ENCODE assay signal across 11 cellular contexts in the genomic region with DNA sequence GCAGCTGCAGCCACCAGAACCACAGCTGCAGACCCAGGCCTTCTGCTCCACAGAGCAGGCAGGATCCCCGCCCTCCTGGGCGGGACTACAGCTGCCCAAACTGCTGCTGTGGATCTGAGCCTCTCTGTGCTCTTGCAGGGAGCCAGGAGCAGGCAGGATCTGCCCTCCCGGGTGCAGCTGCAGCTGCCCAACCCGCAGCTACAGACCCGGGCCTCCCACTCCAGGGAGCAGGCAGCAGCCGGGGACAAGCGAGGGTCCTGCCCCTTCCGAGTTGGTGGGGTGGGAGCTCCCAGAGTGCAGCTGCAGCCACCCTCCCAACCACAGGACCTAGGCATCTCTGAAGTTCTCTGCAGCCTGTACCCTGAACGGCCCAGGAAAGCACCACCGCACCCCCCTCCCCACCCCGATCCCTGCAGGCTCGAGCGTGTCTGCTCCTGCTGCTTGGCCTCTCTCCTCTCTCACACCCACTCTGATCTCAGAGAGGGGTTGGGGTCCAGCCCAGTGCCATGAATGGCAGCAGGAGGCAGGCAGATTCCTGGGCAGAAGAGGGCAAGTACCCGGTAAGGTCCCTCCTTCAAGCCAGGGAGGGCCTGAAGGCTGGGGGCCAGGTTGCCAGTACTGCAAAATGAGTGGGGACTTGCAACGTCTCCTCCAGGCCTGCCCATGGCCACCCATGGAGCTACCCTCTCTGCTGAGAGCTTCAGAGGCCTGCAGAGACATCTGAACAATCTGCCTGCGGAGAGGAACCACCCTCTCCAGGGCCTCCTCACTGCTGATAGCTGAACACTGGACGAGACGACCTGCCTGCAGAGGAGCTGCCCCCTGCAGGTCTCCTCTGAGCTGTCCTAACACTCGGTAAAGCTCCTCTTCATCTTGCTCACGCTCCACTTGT.
A peak's percentile ranks its signal among the peaks of the same experiment; 100 is the strongest.
DNase-seq lines count a peak whose midpoint lies in the region; ATAC-seq and TF ChIP-seq lines count a peak whose summit lies in the region.
"Had no signal": no experiment of that assay in that cellular context is flagged by ENCODE, and none has a peak within 500 bp of the region (broad histone marks: within the 10 kb centered on the region; RNA-seq: fewer than 3 reads in every experiment).

No MANE protein-coding gene starts in this region.

- no peak for ATAC-seq in HG02588 (IDR thresholded peaks at IDR 0.05; ENCODE audit: unreplicated experiment)
- ATAC-seq in GM21381 (IDR thresholded peaks at IDR 0.05; ENCODE audit: unreplicated experiment) = no peak

- H3K36me3 ChIP-seq in DOHH2 (ENCODE audit: control insufficient read depth, low read length) (no peaks in the 10 kb centered on the region), Loucy (ENCODE audit: insufficient read depth, low read length) (no peaks in the 10 kb centered on the region)

- H3F3A ChIP-seq in DOHH2 (ENCODE audit: control insufficient read depth, insufficient read depth) = no peaks in the 10 kb centered on the region
- H3F3A ChIP-seq in Loucy (ENCODE audit: low read depth) = no peaks in the 10 kb centered on the region

- DNase-seq in caudate nucleus (lab: John Stamatoyannopoulos, UW) (peak in 40 of 61 donors; percentile 13 to 80 (median 38)), midbrain (lab: John Stamatoyannopoulos, UW) (peak; percentile 20), putamen (ENCODE audit: low spot score) (no peak)
- DNase-seq in NK-92 treated with Interleukin-12 subunit alpha and Interleukin-12 subunit beta, amount 100 ng/mL, for 24 hours (lab: John Stamatoyannopoulos, UW) = no peak
- DNase-seq: central memory CD4-positive, alpha-beta T cell; GDM1; NCI-H1105 treated with DMSO at 0.1 percent for 48 hours had no signal

- H4K20me1 ChIP-seq in DOHH2 (ENCODE audit: control insufficient read depth, insufficient read depth, low read depth, low read length) (no peaks in the 10 kb centered on the region), Loucy (ENCODE audit: insufficient read depth, low read length, poor library complexity, severe bottlenecking) (no peaks in the 10 kb centered on the region)

- no peak overlapping the region for H3K9ac ChIP-seq in Loucy (ENCODE audit: low read depth, low read length, poor library complexity, severe bottlenecking)

- no peak overlapping the region for H3K27ac ChIP-seq in DOHH2 (ENCODE audit: low read depth, low read length)
- H3K27ac ChIP-seq in caudate nucleus (ENCODE audit: low read depth, low read length) = peak overlapping the region; percentile 23

- H3K4me1 ChIP-seq in DOHH2 (ENCODE audit: control insufficient read depth, low read length) (peaks cover 7% of the 10 kb centered on the region; the same call in 1 of the 2 replicates), Loucy (ENCODE audit: insufficient read depth, low read length, poor library complexity, severe bottlenecking) (no peaks in the 10 kb centered on the region)

- peaks cover 6% of the 10 kb centered on the region; the same call in 1 of the 2 replicates for H3K27me3 ChIP-seq in DOHH2 (ENCODE audit: control insufficient read depth, low read length)
- H3K27me3 ChIP-seq in Loucy (ENCODE audit: insufficient read depth, low read length, poor library complexity, severe bottlenecking) = no peaks in the 10 kb centered on the region

- no peak overlapping the region; the same call in 1 of the 2 replicates for H2AFZ ChIP-seq in Loucy (ENCODE audit: low read length)

- H3K79me2 ChIP-seq in DOHH2 (ENCODE audit: control insufficient read depth, low read length) (no peaks in the 10 kb centered on the region), Loucy (ENCODE audit: insufficient read depth, low read length) (no peaks in the 10 kb centered on the region)

- no peak overlapping the region for H3K4me3 ChIP-seq in DOHH2 (ENCODE audit: low read length)
- H3K4me3 ChIP-seq in Loucy (ENCODE audit: low read length, poor library complexity, severe bottlenecking) = no peak overlapping the region

- H3K9me3 ChIP-seq in DOHH2 (ENCODE audit: control insufficient read depth, insufficient read depth, low read length) (no peaks in the 10 kb centered on the region), Loucy (ENCODE audit: insufficient read depth, low read depth, low read length) (no peaks in the 10 kb centered on the region)

- H3K9me2 ChIP-seq in DOHH2 (replicated peaks; ENCODE audit: control insufficient read depth, low read length) (no peaks in the 10 kb centered on the region), Loucy (replicated peaks; ENCODE audit: low read depth, low read length) (no peaks in the 10 kb centered on the region)

- no peak overlapping the region for H3K4me2 ChIP-seq in DOHH2 (ENCODE audit: low read length)
- H3K4me2 ChIP-seq in Loucy (ENCODE audit: low read depth, low read length, poor library complexity, severe bottlenecking) = no peak overlapping the region

- TF ChIP-seq CTCF in DOHH2 (IDR thresholded peaks at IDR 0.05; ENCODE audit: low read depth, low read length, poor library complexity, severe bottlenecking) (peak; percentile 45), Loucy (conservative IDR thresholded peaks at IDR 0.05; ENCODE audit: low read length) (peak; percentile 47)

Comparison
In these comparisons a context has a peak if more than half of its experiments do, and no peak if none do; other contexts are left out.
1. DNase-seq: peak in caudate nucleus (40 of 61) and midbrain (single experiment); none in NK-92 treated with Interleukin-12 subunit alpha and Interleukin-12 subunit beta, amount 100 ng/mL, for 24 hours (single experiment) and putamen (single experiment).